1 cellular context compared by ENCODE assay signal in the genomic region with DNA sequence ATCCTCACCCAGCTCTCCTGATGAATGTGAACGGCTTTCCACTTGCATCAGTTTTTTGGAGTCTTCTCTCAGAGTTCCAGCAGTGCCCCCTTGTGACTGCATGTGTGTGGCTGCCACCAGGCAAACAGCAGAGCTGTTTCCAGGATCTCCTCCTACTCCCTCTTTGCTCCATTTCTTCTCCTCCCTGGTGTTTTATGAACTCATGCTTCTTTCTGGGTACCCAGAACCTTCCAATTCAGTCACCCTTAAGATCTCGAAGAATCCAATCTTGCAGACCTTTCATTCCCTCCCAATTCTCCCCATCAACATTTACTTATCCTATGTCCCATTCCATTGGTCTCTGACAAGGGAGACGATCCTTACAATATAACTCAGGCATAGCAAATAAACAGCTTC.
TF ChIP-seq lines count a peak whose summit lies in the region.

No MANE protein-coding gene starts in this region.

TF ChIP-seq in GM12878, 131 proteins besides CTCF, POLR2A, EP300 and RAD21:
- TF ChIP-seq MTA2 (IDR thresholded peaks at IDR 0.05; ENCODE audit: low read depth) (no peak), YY1 (IDR thresholded peaks at IDR 0.05; ENCODE audit: low read depth, low read length) (0 out of 2 replicates have a peak, but pooled peaks have one; percentile 15), SMC3 (IDR thresholded peaks at IDR 0.05; ENCODE audit: borderline replicate concordance, low read length) (peak; percentile 79)
